ENCODE assay signal across 1 cellular context in the genomic region with DNA sequence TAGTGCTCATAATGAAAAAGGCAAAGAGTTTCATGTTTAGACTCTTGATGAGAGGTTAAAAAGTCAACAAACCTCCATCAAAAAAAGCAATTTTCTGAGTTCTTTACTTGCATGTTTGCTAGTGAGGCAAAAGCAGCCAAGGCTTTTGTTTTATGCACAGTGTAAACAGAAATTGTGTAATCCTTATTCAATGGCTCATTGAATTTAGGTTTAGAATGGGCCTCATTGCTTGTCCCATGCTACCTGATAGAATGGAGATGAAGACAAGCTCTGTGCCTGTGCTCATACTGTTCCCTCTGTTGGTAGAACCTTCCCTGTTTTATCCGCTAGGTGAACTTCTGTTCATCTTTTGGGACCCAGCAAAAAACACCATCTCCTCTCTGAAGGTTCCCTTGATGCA.
TF ChIP-seq lines count a peak whose summit lies in the region.

No MANE protein-coding gene starts in this region.

TF ChIP-seq in HepG2, 621 proteins besides CTCF, POLR2A, EP300 and RAD21 (continued from another document and continues in another):
- TF ChIP-seq EEA1 (CRISPR knock-in tag; IDR thresholded peaks at IDR 0.05; ENCODE audit: borderline replicate concordance) (no peak), TRIM24 (CRISPR knock-in tag; IDR thresholded peaks at IDR 0.05) (no peak), ZNF121 (CRISPR knock-in tag; IDR thresholded peaks at IDR 0.05) (peak; percentile 96), NFKB2 (CRISPR knock-in tag; IDR thresholded peaks at IDR 0.05; ENCODE audit: borderline replicate concordance) (no peak), KLF15 (CRISPR knock-in tag; IDR thresholded peaks at IDR 0.05; ENCODE audit: borderline replicate concordance) (no peak), RELA (CRISPR knock-in tag; IDR thresholded peaks at IDR 0.05) (no peak), NR2F6 (IDR thresholded peaks at IDR 0.05) (0 out of 2 replicates have a peak, but pooled peaks have one; percentile 36), NR2F6 (CRISPR knock-in tag; IDR thresholded peaks at IDR 0.05) (peak; percentile 65), NFIC (IDR thresholded peaks at IDR 0.05; ENCODE audit: low read length) (peak; percentile 53; the same call in 1 of the 2 replicates), HOXA3 (CRISPR knock-in tag; IDR thresholded peaks at IDR 0.05) (no peak), BCL6 (CRISPR knock-in tag; IDR thresholded peaks at IDR 0.05) (peak; percentile 66), DMAP1 (CRISPR knock-in tag; IDR thresholded peaks at IDR 0.05) (no peak), ZNF841 (CRISPR knock-in tag; IDR thresholded peaks at IDR 0.05; ENCODE audit: borderline replicate concordance) (no peak), MBNL3 (CRISPR knock-in tag; conservative IDR thresholded peaks at IDR 0.05) (no peak), FOXP4 (CRISPR knock-in tag; IDR thresholded peaks at IDR 0.05) (peak; percentile 95), MLXIP (CRISPR knock-in tag; IDR thresholded peaks at IDR 0.05; ENCODE audit: borderline replicate concordance) (no peak), MTA3 (CRISPR knock-in tag; IDR thresholded peaks at IDR 0.05) (no peak), ZNF773 (CRISPR knock-in tag; IDR thresholded peaks at IDR 0.05; ENCODE audit: borderline replicate concordance) (no peak), ZNF12 (CRISPR knock-in tag; IDR thresholded peaks at IDR 0.05) (peak; percentile 80; the same call in 1 of the 2 replicates), ZNF619 (CRISPR knock-in tag; IDR thresholded peaks at IDR 0.05) (no peak), SALL1 (CRISPR knock-in tag; IDR thresholded peaks at IDR 0.05) (peak; percentile 27; the same call in 1 of the 2 replicates), ZNF644 (CRISPR knock-in tag; IDR thresholded peaks at IDR 0.05; ENCODE audit: low read depth) (peak; percentile 91), ZNF484 (CRISPR knock-in tag; IDR thresholded peaks at IDR 0.05; ENCODE audit: borderline replicate concordance, low read depth) (no peak), SP5 (CRISPR knock-in tag; IDR thresholded peaks at IDR 0.05; ENCODE audit: borderline replicate concordance, low read depth) (no peak; the same call in 1 of the 2 replicates), ZNF432 (CRISPR knock-in tag; IDR thresholded peaks at IDR 0.05; ENCODE audit: borderline replicate concordance) (no peak), ZNF567 (CRISPR knock-in tag; IDR thresholded peaks at IDR 0.05; ENCODE audit: borderline replicate concordance) (no peak), CEBPB (IDR thresholded peaks at IDR 0.05; ENCODE audit: borderline replicate concordance, low read depth, low read length) (peak; percentile 86), ZNF292 (CRISPR knock-in tag; IDR thresholded peaks at IDR 0.05; ENCODE audit: borderline replicate concordance, low read depth) (peak; percentile 39; the same call in 1 of the 2 replicates), MXI1 (IDR thresholded peaks at IDR 0.05; ENCODE audit: borderline replicate concordance, low read depth, low read length) (no peak), TOE1 (CRISPR knock-in tag; IDR thresholded peaks at IDR 0.05) (no peak), RXRA (CRISPR knock-in tag; IDR thresholded peaks at IDR 0.05) (no peak), RCOR2 (CRISPR knock-in tag; IDR thresholded peaks at IDR 0.05) (peak; percentile 81; the same call in 1 of the 2 replicates), REL (CRISPR knock-in tag; conservative IDR thresholded peaks at IDR 0.05) (no peak), FOXM1 (CRISPR knock-in tag; IDR thresholded peaks at IDR 0.05) (no peak)
- TF ChIP-seq, protein P1, sequence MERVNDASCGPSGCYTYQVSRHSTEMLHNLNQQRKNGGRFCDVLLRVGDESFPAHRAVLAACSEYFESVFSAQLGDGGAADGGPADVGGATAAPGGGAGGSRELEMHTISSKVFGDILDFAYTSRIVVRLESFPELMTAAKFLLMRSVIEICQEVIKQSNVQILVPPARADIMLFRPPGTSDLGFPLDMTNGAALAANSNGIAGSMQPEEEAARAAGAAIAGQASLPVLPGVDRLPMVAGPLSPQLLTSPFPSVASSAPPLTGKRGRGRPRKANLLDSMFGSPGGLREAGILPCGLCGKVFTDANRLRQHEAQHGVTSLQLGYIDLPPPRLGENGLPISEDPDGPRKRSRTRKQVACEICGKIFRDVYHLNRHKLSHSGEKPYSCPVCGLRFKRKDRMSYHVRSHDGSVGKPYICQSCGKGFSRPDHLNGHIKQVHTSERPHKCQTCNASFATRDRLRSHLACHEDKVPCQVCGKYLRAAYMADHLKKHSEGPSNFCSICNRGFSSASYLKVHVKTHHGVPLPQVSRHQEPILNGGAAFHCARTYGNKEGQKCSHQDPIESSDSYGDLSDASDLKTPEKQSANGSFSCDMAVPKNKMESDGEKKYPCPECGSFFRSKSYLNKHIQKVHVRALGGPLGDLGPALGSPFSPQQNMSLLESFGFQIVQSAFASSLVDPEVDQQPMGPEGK (CRISPR knock-in tag; IDR thresholded peaks at IDR 0.05) = 0 out of 2 replicates have a peak, but pooled peaks have one; percentile 18
- TF ChIP-seq, protein P2, sequence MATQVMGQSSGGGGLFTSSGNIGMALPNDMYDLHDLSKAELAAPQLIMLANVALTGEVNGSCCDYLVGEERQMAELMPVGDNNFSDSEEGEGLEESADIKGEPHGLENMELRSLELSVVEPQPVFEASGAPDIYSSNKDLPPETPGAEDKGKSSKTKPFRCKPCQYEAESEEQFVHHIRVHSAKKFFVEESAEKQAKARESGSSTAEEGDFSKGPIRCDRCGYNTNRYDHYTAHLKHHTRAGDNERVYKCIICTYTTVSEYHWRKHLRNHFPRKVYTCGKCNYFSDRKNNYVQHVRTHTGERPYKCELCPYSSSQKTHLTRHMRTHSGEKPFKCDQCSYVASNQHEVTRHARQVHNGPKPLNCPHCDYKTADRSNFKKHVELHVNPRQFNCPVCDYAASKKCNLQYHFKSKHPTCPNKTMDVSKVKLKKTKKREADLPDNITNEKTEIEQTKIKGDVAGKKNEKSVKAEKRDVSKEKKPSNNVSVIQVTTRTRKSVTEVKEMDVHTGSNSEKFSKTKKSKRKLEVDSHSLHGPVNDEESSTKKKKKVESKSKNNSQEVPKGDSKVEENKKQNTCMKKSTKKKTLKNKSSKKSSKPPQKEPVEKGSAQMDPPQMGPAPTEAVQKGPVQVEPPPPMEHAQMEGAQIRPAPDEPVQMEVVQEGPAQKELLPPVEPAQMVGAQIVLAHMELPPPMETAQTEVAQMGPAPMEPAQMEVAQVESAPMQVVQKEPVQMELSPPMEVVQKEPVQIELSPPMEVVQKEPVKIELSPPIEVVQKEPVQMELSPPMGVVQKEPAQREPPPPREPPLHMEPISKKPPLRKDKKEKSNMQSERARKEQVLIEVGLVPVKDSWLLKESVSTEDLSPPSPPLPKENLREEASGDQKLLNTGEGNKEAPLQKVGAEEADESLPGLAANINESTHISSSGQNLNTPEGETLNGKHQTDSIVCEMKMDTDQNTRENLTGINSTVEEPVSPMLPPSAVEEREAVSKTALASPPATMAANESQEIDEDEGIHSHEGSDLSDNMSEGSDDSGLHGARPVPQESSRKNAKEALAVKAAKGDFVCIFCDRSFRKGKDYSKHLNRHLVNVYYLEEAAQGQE (IDR thresholded peaks at IDR 0.05; ENCODE audit: borderline replicate concordance in 1 of 2, low read depth in 1 of 2, low read length in 2 of 2) = no peak
- TF ChIP-seq, protein P3, sequence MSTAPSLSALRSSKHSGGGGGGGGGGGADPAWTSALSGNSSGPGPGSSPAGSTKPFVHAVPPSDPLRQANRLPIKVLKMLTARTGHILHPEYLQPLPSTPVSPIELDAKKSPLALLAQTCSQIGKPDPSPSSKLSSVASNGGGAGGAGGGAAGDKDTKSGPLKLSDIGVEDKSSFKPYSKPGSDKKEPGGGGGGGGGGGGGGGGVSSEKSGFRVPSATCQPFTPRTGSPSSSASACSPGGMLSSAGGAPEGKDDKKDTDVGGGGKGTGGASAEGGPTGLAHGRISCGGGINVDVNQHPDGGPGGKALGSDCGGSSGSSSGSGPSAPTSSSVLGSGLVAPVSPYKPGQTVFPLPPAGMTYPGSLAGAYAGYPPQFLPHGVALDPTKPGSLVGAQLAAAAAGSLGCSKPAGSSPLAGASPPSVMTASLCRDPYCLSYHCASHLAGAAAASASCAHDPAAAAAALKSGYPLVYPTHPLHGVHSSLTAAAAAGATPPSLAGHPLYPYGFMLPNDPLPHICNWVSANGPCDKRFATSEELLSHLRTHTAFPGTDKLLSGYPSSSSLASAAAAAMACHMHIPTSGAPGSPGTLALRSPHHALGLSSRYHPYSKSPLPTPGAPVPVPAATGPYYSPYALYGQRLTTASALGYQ (CRISPR knock-in tag; IDR thresholded peaks at IDR 0.05) = peak; percentile 50; the same call in 1 of the 2 replicates
- TF ChIP-seq, protein P4, sequence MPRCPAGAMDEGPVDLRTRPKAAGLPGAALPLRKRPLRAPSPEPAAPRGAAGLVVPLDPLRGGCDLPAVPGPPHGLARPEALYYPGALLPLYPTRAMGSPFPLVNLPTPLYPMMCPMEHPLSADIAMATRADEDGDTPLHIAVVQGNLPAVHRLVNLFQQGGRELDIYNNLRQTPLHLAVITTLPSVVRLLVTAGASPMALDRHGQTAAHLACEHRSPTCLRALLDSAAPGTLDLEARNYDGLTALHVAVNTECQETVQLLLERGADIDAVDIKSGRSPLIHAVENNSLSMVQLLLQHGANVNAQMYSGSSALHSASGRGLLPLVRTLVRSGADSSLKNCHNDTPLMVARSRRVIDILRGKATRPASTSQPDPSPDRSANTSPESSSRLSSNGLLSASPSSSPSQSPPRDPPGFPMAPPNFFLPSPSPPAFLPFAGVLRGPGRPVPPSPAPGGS (CRISPR knock-in tag; IDR thresholded peaks at IDR 0.05) = no peak
- TF ChIP-seq, protein P5, sequence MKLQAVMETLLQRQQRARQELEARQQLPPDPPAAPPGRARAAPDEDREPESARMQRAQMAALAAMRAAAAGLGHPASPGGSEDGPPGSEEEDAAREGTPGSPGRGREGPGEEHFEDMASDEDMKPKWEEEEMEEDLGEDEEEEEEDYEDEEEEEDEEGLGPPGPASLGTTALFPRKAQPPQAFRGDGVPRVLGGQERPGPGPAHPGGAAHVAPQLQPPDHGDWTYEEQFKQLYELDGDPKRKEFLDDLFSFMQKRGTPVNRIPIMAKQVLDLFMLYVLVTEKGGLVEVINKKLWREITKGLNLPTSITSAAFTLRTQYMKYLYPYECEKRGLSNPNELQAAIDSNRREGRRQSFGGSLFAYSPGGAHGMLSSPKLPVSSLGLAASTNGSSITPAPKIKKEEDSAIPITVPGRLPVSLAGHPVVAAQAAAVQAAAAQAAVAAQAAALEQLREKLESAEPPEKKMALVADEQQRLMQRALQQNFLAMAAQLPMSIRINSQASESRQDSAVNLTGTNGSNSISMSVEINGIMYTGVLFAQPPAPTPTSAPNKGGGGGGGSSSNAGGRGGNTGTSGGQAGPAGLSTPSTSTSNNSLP (IDR thresholded peaks at IDR 0.05; ENCODE audit: low read depth, low read length) = peak; percentile 47; the same call in 1 of the 2 replicates
- TF ChIP-seq, protein P6, sequence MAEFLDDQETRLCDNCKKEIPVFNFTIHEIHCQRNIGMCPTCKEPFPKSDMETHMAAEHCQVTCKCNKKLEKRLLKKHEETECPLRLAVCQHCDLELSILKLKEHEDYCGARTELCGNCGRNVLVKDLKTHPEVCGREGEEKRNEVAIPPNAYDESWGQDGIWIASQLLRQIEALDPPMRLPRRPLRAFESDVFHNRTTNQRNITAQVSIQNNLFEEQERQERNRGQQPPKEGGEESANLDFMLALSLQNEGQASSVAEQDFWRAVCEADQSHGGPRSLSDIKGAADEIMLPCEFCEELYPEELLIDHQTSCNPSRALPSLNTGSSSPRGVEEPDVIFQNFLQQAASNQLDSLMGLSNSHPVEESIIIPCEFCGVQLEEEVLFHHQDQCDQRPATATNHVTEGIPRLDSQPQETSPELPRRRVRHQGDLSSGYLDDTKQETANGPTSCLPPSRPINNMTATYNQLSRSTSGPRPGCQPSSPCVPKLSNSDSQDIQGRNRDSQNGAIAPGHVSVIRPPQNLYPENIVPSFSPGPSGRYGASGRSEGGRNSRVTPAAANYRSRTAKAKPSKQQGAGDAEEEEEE (CRISPR knock-in tag; IDR thresholded peaks at IDR 0.05; ENCODE audit: borderline replicate concordance) = no peak
